ENCODE assay signal across 24 cellular contexts in genomic region chr11:78825531-78825930, GRCh38.
"Had no signal": no experiment of that assay in that cellular context is flagged by ENCODE, and none has a peak within 500 bp of the region (broad histone marks: within the 10 kb centered on the region; RNA-seq: fewer than 3 reads in every experiment).

No MANE protein-coding gene starts in this region.

- H3K4me1 Mint-ChIP-seq: immature natural killer cell; natural killer cell; stimulated activated effector memory CD8-positive, alpha-beta T cell treated with anti-CD3 and anti-CD28 coated beads, Interleukin-12 subunit alpha, Interleukin-12 subunit beta, amount 100 ng/mL, for 72 hours; stimulated activated naive CD8-positive, alpha-beta T cell treated with anti-CD3 and anti-CD28 coated beads, Interleukin-15, amount 100 ng/mL, for 72 hours had no signal

- H3K9me3 ChIP-seq: left ventricle myocardium inferior, right lobe of liver, tibial artery had no signal

- H3K27me3 Mint-ChIP-seq: stimulated activated naive CD8-positive, alpha-beta T cell treated with anti-CD3 and anti-CD28 coated beads, Interleukin-15, amount 100 ng/mL, for 72 hours had no signal

- H3K4me1 ChIP-seq: left ventricle myocardium inferior, right lobe of liver had no signal

- H3K4me3 ChIP-seq: left ventricle myocardium inferior, right lobe of liver, skin epidermis, tibial artery had no signal

- H3K36me3 Mint-ChIP-seq: immature natural killer cell; natural killer cell; stimulated activated effector memory CD8-positive, alpha-beta T cell treated with anti-CD3 and anti-CD28 coated beads, Interleukin-12 subunit alpha, Interleukin-12 subunit beta, amount 100 ng/mL, for 72 hours had no signal

- H3K36me3 ChIP-seq: left ventricle myocardium inferior, right lobe of liver, tibial artery had no signal

- H2AFZ ChIP-seq: parathyroid adenoma had no signal

- DNase-seq: activated CD4-positive, alpha-beta T cell treated with anti-CD3 and anti-CD28 coated beads for 1 hour; activated CD4-positive, alpha-beta T cell treated with anti-CD3 and anti-CD28 coated beads, Interleukin-2, amount 50 U/mL, for 1 hour; activated CD8-positive, alpha-beta T cell treated with anti-CD3 and anti-CD28 coated beads, Interleukin-2, amount 10 ng/mL, durations not matched to agents 7 days and 5 days; activated gamma-delta T cell; activated naive CD4-positive, alpha-beta T cell treated with anti-CD3 and anti-CD28 coated beads, Interleukin-2, amount 50 U/mL, for 16 hours; cerebellar nuclear complex; cortex of kidney; endodermal cell; immature natural killer cell; kidney glomerular epithelial cell; left ventricle myocardium inferior; mammary epithelial cell; midbrain; natural killer cell; nucleus accumbens; right lobe of liver; stimulated activated CD4-positive, alpha-beta T cell treated with anti-CD3 and anti-CD28 coated beads, Interleukin-2, amount 100 ng/mL, for 24 hours; stimulated activated naive CD8-positive, alpha-beta T cell treated with anti-CD3 and anti-CD28 coated beads, Interleukin-15, amount 100 ng/mL, for 72 hours; T-helper 9 cell; tibial artery had no signal

- H3K79me2 ChIP-seq: parathyroid adenoma had no signal

- H3K4me3 Mint-ChIP-seq: activated CD8-positive, alpha-beta T cell treated with anti-CD3 and anti-CD28 coated beads, Interleukin-2, amount 10 ng/mL, durations not matched to agents 7 days and 5 days; activated T-helper 1 cell treated with anti-CD3 and anti-CD28 coated beads, Interleukin-12 subunit alpha, Interleukin-12 subunit beta, Interleukin-2, Interleukin-4 antibody, amounts not matched to agents 30 ng/mL and 10 ng/mL and 1 ng/mL, durations not matched to agents 14 hours and 24 hours and 36 hours; endodermal cell; immature natural killer cell; natural killer cell; stimulated activated effector memory CD8-positive, alpha-beta T cell treated with anti-CD3 and anti-CD28 coated beads, Interleukin-12 subunit alpha, Interleukin-12 subunit beta, amount 100 ng/mL, for 72 hours; stimulated activated naive CD8-positive, alpha-beta T cell treated with anti-CD3 and anti-CD28 coated beads, Interleukin-15, amount 100 ng/mL, for 72 hours had no signal

- H3K27ac Mint-ChIP-seq: activated CD8-positive, alpha-beta T cell treated with anti-CD3 and anti-CD28 coated beads, Interleukin-2, amount 10 ng/mL, durations not matched to agents 7 days and 5 days; activated T-helper 1 cell treated with anti-CD3 and anti-CD28 coated beads, Interleukin-12 subunit alpha, Interleukin-12 subunit beta, Interleukin-2, Interleukin-4 antibody, amounts not matched to agents 30 ng/mL and 10 ng/mL and 1 ng/mL, durations not matched to agents 14 hours and 24 hours and 36 hours; endodermal cell; immature natural killer cell; natural killer cell; stimulated activated effector memory CD8-positive, alpha-beta T cell treated with anti-CD3 and anti-CD28 coated beads, Interleukin-12 subunit alpha, Interleukin-12 subunit beta, amount 100 ng/mL, for 72 hours; stimulated activated naive CD8-positive, alpha-beta T cell treated with anti-CD3 and anti-CD28 coated beads, Interleukin-15, amount 100 ng/mL, for 72 hours had no signal

- H3K9me3 Mint-ChIP-seq: activated T-helper 1 cell treated with anti-CD3 and anti-CD28 coated beads, Interleukin-12 subunit alpha, Interleukin-12 subunit beta, Interleukin-2, Interleukin-4 antibody, amounts not matched to agents 30 ng/mL and 10 ng/mL and 1 ng/mL, durations not matched to agents 14 hours and 24 hours and 36 hours; endodermal cell; immature natural killer cell; natural killer cell; stimulated activated effector memory CD8-positive, alpha-beta T cell treated with anti-CD3 and anti-CD28 coated beads, Interleukin-12 subunit alpha, Interleukin-12 subunit beta, amount 100 ng/mL, for 72 hours; stimulated activated naive CD8-positive, alpha-beta T cell treated with anti-CD3 and anti-CD28 coated beads, Interleukin-15, amount 100 ng/mL, for 72 hours had no signal

- H3K9ac ChIP-seq: parathyroid adenoma had no signal

- H3K27me3 ChIP-seq: right lobe of liver, tibial artery had no signal

- H3K27ac ChIP-seq: left ventricle myocardium inferior, parathyroid adenoma, right lobe of liver, skin epidermis, tibial artery had no signal
